In genomic region chr3:11642455-11643162, GRCh38 we compare ENCODE assay signal across 1 cellular context.
TF ChIP-seq lines count a peak whose summit lies in the region.

No MANE protein-coding gene starts in this region.

TF ChIP-seq in GM12878, 131 proteins besides CTCF, POLR2A, EP300 and RAD21 (continued from another document and continues in another):
- TF ChIP-seq ZBTB33 (IDR thresholded peaks at IDR 0.05) (no peak), MLLT1 (IDR thresholded peaks at IDR 0.05) (peak; percentile 72; the same call in 1 of the 2 replicates), ZBTB11 (CRISPR knock-in tag; IDR thresholded peaks at IDR 0.05) (0 out of 2 replicates have a peak, but pooled peaks have one; percentile 27), NR2C2 (IDR thresholded peaks at IDR 0.05; ENCODE audit: borderline replicate concordance, control insufficient read depth, insufficient read length, low read depth) (no peak), RELB (IDR thresholded peaks at IDR 0.05; ENCODE audit: low read depth) (0 out of 2 replicates have a peak, but pooled peaks have one; percentile 57), SP1 (IDR thresholded peaks at IDR 0.05; ENCODE audit: low read depth, low read length) (no peak), MEF2A (IDR thresholded peaks at IDR 0.05; ENCODE audit: insufficient read depth, low read depth, low read length) (0 out of 2 replicates have a peak, but pooled peaks have one; percentile 45), MTA3 (IDR thresholded peaks at IDR 0.05; ENCODE audit: borderline replicate concordance, low read length) (peak; percentile 72; the same call in 1 of the 2 replicates), MTA2 (IDR thresholded peaks at IDR 0.05; ENCODE audit: low read depth) (peak; percentile 52), ETV6 (conservative IDR thresholded peaks at IDR 0.05 in 1 of 2, IDR thresholded peaks at IDR 0.05 in 1 of 2; ENCODE audit: borderline replicate concordance in 1 of 2, low read depth in 1 of 2) (peak in 1 of 2 experiments; percentile 64; a peak in 2 of 4 replicates), ATF7 (IDR thresholded peaks at IDR 0.05; ENCODE audit: low read depth) (peak; percentile 63), BACH1 (IDR thresholded peaks at IDR 0.05; ENCODE audit: borderline replicate concordance) (peak; percentile 97), NFIC (IDR thresholded peaks at IDR 0.05; ENCODE audit: low read depth, low read length) (no peak), TAF1 (IDR thresholded peaks at IDR 0.05; ENCODE audit: borderline replicate concordance, low read depth, low read length) (peak; percentile 36; the same call in 1 of the 2 replicates), PML (IDR thresholded peaks at IDR 0.05; ENCODE audit: low read length) (0 out of 2 replicates have a peak, but pooled peaks have one; percentile 47), EED (IDR thresholded peaks at IDR 0.05; ENCODE audit: low read depth) (peak; percentile 44; the same call in 1 of the 2 replicates), STAT1 (conservative IDR thresholded peaks at IDR 0.05) (no peak), MYB (IDR thresholded peaks at IDR 0.05; ENCODE audit: borderline replicate concordance, low read depth, low read length) (no peak), POLR2AphosphoS5 (IDR thresholded peaks at IDR 0.05; ENCODE audit: low read length) (no peak; the same call in none of the 2 replicates), MYC (IDR thresholded peaks at IDR 0.05; ENCODE audit: insufficient read depth, insufficient read length, insufficient replicate concordance, low read length, severe bottlenecking) (peak; percentile 69), CHD1 (IDR thresholded peaks at IDR 0.05; ENCODE audit: low read depth, low read length) (peak; percentile 81; the same call in 1 of the 2 replicates), POU2F2 (IDR thresholded peaks at IDR 0.05; ENCODE audit: borderline replicate concordance, low read depth, low read length) (no peak), FOXK2 (IDR thresholded peaks at IDR 0.05) (no peak), ZNF217 (IDR thresholded peaks at IDR 0.05) (no peak), HDGF (IDR thresholded peaks at IDR 0.05) (no peak), ZNF24 (IDR thresholded peaks at IDR 0.05) (peak; percentile 38; the same call in 1 of the 2 replicates), RAD51 (IDR thresholded peaks at IDR 0.05) (no peak), ELK1 (IDR thresholded peaks at IDR 0.05; ENCODE audit: low read depth, low read length) (peak; percentile 37; the same call in 1 of the 2 replicates), CREM (IDR thresholded peaks at IDR 0.05; ENCODE audit: low read depth) (0 out of 2 replicates have a peak, but pooled peaks have one; percentile 25), E4F1 (IDR thresholded peaks at IDR 0.05; ENCODE audit: borderline replicate concordance, partially characterized antibody) (no peak), SMAD1 (IDR thresholded peaks at IDR 0.05; ENCODE audit: low read depth, partially characterized antibody) (peak; percentile 54), PKNOX1 (IDR thresholded peaks at IDR 0.05) (peak; percentile 18; the same call in 1 of the 2 replicates), ZSCAN29 (IDR thresholded peaks at IDR 0.05) (no peak), STAT3 (IDR thresholded peaks at IDR 0.05; ENCODE audit: low read depth, low read length) (no peak), ZNF687 (IDR thresholded peaks at IDR 0.05) (peak; percentile 75; the same call in 1 of the 2 replicates), EGR1 (IDR thresholded peaks at IDR 0.05; ENCODE audit: borderline replicate concordance in 1 of 2, low read depth in 2 of 2, low read length in 2 of 2) (peak in 1 of 2 experiments; percentile 28; a peak in 1 of 3 replicates), GABPA (IDR thresholded peaks at IDR 0.05; ENCODE audit: low read depth) (peak; percentile 80), EZH2 (IDR thresholded peaks at IDR 0.05; ENCODE audit: borderline replicate concordance, control insufficient read depth, low read depth, low read length) (no peak), FOXM1 (IDR thresholded peaks at IDR 0.05; ENCODE audit: low read depth, low read length) (no peak), TBL1XR1 (IDR thresholded peaks at IDR 0.05; ENCODE audit: low read depth, low read length) (peak; percentile 26; the same call in 1 of the 2 replicates), SMC3 (IDR thresholded peaks at IDR 0.05; ENCODE audit: borderline replicate concordance, low read length) (no peak), POLR2AphosphoS2 (IDR thresholded peaks at IDR 0.05; ENCODE audit: low read depth, low read length) (no peak; the same call in 1 of the 2 replicates), YBX1 (IDR thresholded peaks at IDR 0.05) (no peak), CHD2 (IDR thresholded peaks at IDR 0.05; ENCODE audit: borderline replicate concordance, low read depth, low read length) (peak; percentile 69; the same call in 1 of the 2 replicates), JUND (IDR thresholded peaks at IDR 0.05; ENCODE audit: low read depth, low read length) (no peak), SREBF1 (IDR thresholded peaks at IDR 0.05; ENCODE audit: low read length) (no peak)
